ENCODE assay signal across 11 cellular contexts in the genomic region with DNA sequence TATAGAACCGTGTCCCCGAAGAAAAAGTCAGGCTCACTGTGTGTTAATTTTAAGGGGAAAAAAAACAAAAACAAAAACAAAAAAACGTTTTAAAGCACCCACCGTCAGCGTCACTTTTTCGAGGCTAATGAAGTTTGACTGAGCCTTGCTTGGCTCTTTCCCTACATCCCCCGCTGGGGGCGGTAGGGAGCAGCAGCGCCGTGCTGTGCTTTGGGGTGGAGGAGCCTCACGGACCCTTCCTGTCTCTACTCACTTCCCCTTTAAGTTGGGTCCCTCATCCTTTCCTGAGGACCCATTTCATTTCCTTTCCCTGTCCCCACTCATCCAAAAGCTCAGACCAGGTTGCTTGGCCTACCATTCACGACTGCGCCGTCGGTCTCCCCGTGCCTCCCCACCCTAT.
DNase-seq lines count a peak whose midpoint lies in the region; ATAC-seq, FAIRE-seq and TF ChIP-seq lines count a peak whose summit lies in the region.
"Had no signal": no experiment of that assay in that cellular context is flagged by ENCODE, and none has a peak within 500 bp of the region (broad histone marks: within the 10 kb centered on the region; RNA-seq: fewer than 3 reads in every experiment).

No MANE protein-coding gene starts in this region.

- no peaks in the 10 kb centered on the region for H3K79me2 ChIP-seq in DND-41 (ENCODE audit: insufficient read depth, low read length)

- H3K27ac ChIP-seq in AG04450 (ENCODE audit: low read depth, low read length), result no peak overlapping the region
- no peak overlapping the region for H3K27ac ChIP-seq in DND-41 (ENCODE audit: low read length)

- POLR2A ChIA-PET in AG04450 (lab: Yijun Ruan, JAX), result interaction anchor here (0.6 to 1.3 kb wide), 2 partner anchors 16 to 384 kb away, joined by 4 to 8 read pairs; no protein-coding TSS in a partner anchor

- H3K36me3 ChIP-seq in DND-41 (ENCODE audit: insufficient read depth, low read length), result no peaks in the 10 kb centered on the region

- TF ChIP-seq CTCF in AG04450 (IDR thresholded peaks at IDR 0.05; ENCODE audit: low read depth, low read length) (peak; percentile 34), DND-41 (IDR thresholded peaks at IDR 0.05; ENCODE audit: borderline replicate concordance, extremely low read depth, low read length, poor library complexity, severe bottlenecking) (peak; percentile 43), NB4 (IDR thresholded peaks at IDR 0.05; ENCODE audit: low read depth, low read length) (peak; percentile 87), fibroblast of pulmonary artery (IDR thresholded peaks at IDR 0.05; ENCODE audit: low read length, missing control alignments) (peak; percentile 40)

- H3K27me3 ChIP-seq in AG04450 (ENCODE audit: control insufficient read depth, insufficient read depth, low read length) (no peaks in the 10 kb centered on the region), DND-41 (ENCODE audit: insufficient read depth, low read length, poor library complexity) (no peaks in the 10 kb centered on the region)

- H4K20me1 ChIP-seq in DND-41 (ENCODE audit: insufficient read depth, low read length), result no peaks in the 10 kb centered on the region

- no peak overlapping the region for H2AFZ ChIP-seq in DND-41 (ENCODE audit: low read depth, low read length)

- H3K9me3 ChIP-seq in AG04450 (ENCODE audit: control insufficient read depth, insufficient read depth, low read length) (no peaks in the 10 kb centered on the region), DND-41 (ENCODE audit: insufficient read depth, low read length, severe bottlenecking) (peaks cover 4% of the 10 kb centered on the region)

- no peaks in the 10 kb centered on the region for H3K4me1 ChIP-seq in DND-41 (ENCODE audit: insufficient read depth, low read length)

- CTCF ChIA-PET in AG04450 (lab: Charles Lee), result no interaction called here

- no peak for TF ChIP-seq POLR2A in NB4 (IDR thresholded peaks at IDR 0.05; ENCODE audit: extremely low read depth, insufficient read length)

- no peak overlapping the region for H3K9ac ChIP-seq in DND-41 (ENCODE audit: low read depth, low read length)

- H3K4me2 ChIP-seq in DND-41 (ENCODE audit: insufficient read depth, low read length), result no peak overlapping the region

- no peak for DNase-seq in AG04450 (ENCODE audit: low read depth, low spot score)
- no peak for DNase-seq in DND-41
- DNase-seq in NB4 (ENCODE audit: low read depth), result peak; percentile 50
- DNase-seq in fibroblast of pulmonary artery (ENCODE audit: low read depth), result no peak
- DNase-seq in C1 segment of cervical spinal cord (lab: John Stamatoyannopoulos, UW), result no peak
- DNase-seq in epidermal melanocyte (ENCODE audit: insufficient read length, low spot score), result no peak
- no peak for DNase-seq in NCI-H748 treated with DMSO at 0.1 percent for 48 hours (lab: John Stamatoyannopoulos, UW)
- DNase-seq in HTR-8/SVneo (ENCODE audit: insufficient read length, low spot score), result no peak
- DNase-seq: activated B cell treated with CpG ODN at 0.5 μM for 24 hours, NCI-H524 treated with DMSO at 0.1 percent for 48 hours had no signal

- FAIRE-seq in HTR-8/SVneo (lab: Jason Lieb, UNC), result no peak
- FAIRE-seq: colon had no signal

- ATAC-seq in DND-41 (ENCODE audit: insufficient read depth, low read depth), result no peak

- no peak overlapping the region for H3K4me3 ChIP-seq in AG04450 (ENCODE audit: low read depth, low read length)
- no peak overlapping the region for H3K4me3 ChIP-seq in DND-41 (ENCODE audit: low read depth in 1 of 2, low read length in 2 of 2)
- H3K4me3 ChIP-seq in NB4 (ENCODE audit: low read depth, low read length), result no peak overlapping the region
- H3K4me3 ChIP-seq in fibroblast of pulmonary artery (replicated peaks; ENCODE audit: low read depth, low read length), result no peak overlapping the region

Comparison
In these comparisons a context has a peak if more than half of its experiments do, and no peak if none do; other contexts are left out.
1. CTCF ChIP-seq: peak in every context shown above with its lines; median percentile 87 in NB4; 43 in DND-41; 40 in fibroblast of pulmonary artery; 34 in AG04450.